ENCODE assay signal across 1 cellular context in the genomic region with DNA sequence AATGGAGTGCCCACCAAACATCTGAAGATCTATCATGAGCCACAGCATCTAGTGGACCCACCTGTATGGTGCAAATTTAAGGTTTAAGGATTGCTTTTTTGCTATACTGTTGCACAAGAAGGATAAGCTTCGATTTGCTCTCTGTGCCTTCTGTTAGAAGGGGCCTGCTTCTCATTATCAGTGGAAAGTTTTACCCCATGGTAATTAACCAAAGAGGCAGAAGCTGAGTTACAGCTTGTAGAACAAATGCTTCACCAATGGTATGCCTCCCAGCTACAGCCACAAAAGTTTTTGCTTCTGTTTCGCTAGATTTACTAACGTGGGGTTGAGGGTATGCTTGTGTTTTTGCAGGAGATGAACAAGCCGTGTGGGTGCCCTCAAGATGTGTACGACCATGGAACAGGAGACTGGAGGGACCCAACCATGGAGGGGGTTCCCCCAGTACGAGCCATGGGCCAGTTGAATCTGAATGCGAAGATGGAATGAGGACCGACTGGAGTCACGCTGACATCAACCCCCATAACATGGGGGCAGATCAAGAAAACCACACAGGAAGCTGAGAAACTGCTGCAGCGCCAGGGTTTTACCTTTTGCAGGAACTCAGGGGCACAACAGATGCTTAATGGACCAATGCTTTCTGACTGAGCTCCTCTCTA.
TF ChIP-seq lines count a peak whose summit lies in the region.

No MANE protein-coding gene starts in this region.

TF ChIP-seq in GM23338, 12 proteins besides CTCF, POLR2A, EP300 and RAD21:
- TF ChIP-seq, protein P1, sequence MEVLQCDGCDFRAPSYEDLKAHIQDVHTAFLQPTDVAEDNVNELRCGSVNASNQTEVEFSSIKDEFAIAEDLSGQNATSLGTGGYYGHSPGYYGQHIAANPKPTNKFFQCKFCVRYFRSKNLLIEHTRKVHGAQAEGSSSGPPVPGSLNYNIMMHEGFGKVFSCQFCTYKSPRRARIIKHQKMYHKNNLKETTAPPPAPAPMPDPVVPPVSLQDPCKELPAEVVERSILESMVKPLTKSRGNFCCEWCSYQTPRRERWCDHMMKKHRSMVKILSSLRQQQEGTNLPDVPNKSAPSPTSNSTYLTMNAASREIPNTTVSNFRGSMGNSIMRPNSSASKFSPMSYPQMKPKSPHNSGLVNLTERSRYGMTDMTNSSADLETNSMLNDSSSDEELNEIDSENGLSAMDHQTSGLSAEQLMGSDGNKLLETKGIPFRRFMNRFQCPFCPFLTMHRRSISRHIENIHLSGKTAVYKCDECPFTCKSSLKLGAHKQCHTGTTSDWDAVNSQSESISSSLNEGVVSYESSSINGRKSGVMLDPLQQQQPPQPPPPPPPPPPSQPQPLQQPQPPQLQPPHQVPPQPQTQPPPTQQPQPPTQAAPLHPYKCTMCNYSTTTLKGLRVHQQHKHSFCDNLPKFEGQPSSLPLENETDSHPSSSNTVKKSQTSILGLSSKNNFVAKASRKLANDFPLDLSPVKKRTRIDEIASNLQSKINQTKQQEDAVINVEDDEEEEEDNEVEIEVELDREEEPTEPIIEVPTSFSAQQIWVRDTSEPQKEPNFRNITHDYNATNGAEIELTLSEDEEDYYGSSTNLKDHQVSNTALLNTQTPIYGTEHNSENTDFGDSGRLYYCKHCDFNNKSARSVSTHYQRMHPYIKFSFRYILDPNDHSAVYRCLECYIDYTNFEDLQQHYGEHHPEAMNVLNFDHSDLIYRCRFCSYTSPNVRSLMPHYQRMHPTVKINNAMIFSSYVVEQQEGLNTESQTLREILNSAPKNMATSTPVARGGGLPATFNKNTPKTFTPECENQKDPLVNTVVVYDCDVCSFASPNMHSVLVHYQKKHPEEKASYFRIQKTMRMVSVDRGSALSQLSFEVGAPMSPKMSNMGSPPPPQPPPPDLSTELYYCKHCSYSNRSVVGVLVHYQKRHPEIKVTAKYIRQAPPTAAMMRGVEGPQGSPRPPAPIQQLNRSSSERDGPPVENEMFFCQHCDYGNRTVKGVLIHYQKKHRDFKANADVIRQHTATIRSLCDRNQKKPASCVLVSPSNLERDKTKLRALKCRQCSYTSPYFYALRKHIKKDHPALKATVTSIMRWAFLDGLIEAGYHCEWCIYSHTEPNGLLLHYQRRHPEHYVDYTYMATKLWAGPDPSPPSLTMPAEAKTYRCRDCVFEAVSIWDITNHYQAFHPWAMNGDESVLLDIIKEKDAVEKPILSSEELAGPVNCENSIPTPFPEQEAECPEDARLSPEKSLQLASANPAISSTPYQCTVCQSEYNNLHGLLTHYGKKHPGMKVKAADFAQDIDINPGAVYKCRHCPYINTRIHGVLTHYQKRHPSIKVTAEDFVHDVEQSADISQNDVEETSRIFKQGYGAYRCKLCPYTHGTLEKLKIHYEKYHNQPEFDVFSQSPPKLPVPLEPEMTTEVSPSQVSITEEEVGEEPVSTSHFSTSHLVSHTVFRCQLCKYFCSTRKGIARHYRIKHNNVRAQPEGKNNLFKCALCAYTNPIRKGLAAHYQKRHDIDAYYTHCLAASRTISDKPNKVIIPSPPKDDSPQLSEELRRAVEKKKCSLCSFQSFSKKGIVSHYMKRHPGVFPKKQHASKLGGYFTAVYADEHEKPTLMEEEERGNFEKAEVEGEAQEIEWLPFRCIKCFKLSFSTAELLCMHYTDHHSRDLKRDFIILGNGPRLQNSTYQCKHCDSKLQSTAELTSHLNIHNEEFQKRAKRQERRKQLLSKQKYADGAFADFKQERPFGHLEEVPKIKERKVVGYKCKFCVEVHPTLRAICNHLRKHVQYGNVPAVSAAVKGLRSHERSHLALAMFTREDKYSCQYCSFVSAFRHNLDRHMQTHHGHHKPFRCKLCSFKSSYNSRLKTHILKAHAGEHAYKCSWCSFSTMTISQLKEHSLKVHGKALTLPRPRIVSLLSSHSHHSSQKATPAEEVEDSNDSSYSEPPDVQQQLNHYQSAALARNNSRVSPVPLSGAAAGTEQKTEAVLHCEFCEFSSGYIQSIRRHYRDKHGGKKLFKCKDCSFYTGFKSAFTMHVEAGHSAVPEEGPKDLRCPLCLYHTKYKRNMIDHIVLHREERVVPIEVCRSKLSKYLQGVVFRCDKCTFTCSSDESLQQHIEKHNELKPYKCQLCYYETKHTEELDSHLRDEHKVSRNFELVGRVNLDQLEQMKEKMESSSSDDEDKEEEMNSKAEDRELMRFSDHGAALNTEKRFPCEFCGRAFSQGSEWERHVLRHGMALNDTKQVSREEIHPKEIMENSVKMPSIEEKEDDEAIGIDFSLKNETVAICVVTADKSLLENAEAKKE (CRISPR knock-in tag; IDR thresholded peaks at IDR 0.05) = no peak
- TF ChIP-seq STAT1 (IDR thresholded peaks at IDR 0.05; ENCODE audit: unreplicated experiment) (no peak), ETS1 (IDR thresholded peaks at IDR 0.05) (no peak), POLR2AphosphoS5 (IDR thresholded peaks at IDR 0.05; ENCODE audit: low read depth) (no peak), EZH2phosphoT487 (IDR thresholded peaks at IDR 0.05; ENCODE audit: unreplicated experiment) (no peak), ZNF331 (CRISPR knock-in tag; IDR thresholded peaks at IDR 0.05; ENCODE audit: low read depth) (no peak), ZNF114 (CRISPR knock-in tag; IDR thresholded peaks at IDR 0.05) (no peak), NANOG (IDR thresholded peaks at IDR 0.05; ENCODE audit: borderline replicate concordance) (no peak), JUNB (IDR thresholded peaks at IDR 0.05; ENCODE audit: unreplicated experiment) (no peak), CREB1 (CRISPR knock-in tag; IDR thresholded peaks at IDR 0.05; ENCODE audit: low read depth) (no peak), EZH2 (IDR thresholded peaks at IDR 0.05; ENCODE audit: low read depth, unreplicated experiment) (no peak)
- TF ChIP-seq, protein P2, sequence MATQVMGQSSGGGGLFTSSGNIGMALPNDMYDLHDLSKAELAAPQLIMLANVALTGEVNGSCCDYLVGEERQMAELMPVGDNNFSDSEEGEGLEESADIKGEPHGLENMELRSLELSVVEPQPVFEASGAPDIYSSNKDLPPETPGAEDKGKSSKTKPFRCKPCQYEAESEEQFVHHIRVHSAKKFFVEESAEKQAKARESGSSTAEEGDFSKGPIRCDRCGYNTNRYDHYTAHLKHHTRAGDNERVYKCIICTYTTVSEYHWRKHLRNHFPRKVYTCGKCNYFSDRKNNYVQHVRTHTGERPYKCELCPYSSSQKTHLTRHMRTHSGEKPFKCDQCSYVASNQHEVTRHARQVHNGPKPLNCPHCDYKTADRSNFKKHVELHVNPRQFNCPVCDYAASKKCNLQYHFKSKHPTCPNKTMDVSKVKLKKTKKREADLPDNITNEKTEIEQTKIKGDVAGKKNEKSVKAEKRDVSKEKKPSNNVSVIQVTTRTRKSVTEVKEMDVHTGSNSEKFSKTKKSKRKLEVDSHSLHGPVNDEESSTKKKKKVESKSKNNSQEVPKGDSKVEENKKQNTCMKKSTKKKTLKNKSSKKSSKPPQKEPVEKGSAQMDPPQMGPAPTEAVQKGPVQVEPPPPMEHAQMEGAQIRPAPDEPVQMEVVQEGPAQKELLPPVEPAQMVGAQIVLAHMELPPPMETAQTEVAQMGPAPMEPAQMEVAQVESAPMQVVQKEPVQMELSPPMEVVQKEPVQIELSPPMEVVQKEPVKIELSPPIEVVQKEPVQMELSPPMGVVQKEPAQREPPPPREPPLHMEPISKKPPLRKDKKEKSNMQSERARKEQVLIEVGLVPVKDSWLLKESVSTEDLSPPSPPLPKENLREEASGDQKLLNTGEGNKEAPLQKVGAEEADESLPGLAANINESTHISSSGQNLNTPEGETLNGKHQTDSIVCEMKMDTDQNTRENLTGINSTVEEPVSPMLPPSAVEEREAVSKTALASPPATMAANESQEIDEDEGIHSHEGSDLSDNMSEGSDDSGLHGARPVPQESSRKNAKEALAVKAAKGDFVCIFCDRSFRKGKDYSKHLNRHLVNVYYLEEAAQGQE (IDR thresholded peaks at IDR 0.05; ENCODE audit: unreplicated experiment) = no peak
TF ChIP-seq in GM23338: peak in this region for 0.
